Comparison of ENCODE assay signal across 29 cellular contexts in the genomic region with DNA sequence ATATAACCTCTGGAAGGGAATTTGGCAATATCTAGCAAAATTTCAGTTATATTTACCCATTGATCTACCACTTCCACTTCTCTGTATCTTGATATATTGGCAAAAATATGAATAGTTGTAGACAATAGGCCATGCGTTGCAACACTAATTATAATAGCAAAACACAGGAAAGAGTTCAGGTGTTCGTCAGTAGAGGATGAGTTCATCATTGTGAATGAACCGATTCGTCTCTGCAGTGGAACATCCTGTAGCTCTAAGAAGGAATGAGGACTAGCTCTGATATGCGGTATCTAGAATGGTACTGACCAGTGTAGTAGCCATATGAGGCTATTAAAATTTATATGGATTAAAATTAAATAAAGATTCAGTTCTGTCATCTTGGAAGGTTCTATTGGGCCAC.
"Had no signal": no experiment of that assay in that cellular context is flagged by ENCODE, and none has a peak within 500 bp of the region (broad histone marks: within the 10 kb centered on the region; RNA-seq: fewer than 3 reads in every experiment).

No MANE protein-coding gene starts in this region.

- H3K27me3 ChIP-seq: adrenal gland, ascending aorta, breast epithelium, cardiac muscle cell, colonic mucosa, dorsolateral prefrontal cortex, foreskin keratinocyte, gastrocnemius medialis, heart left ventricle had no signal

- DNase-seq: activated B cell treated with CpG ODN at 0.5 μM for 24 hours; activated CD4-positive, alpha-beta T cell treated with anti-CD3 and anti-CD28 coated beads for 48 hours; activated CD4-positive, alpha-beta T cell treated with anti-CD3 and anti-CD28 coated beads, Interleukin-2, amount 50 U/mL, for 1 hour; activated CD4-positive, alpha-beta T cell treated with anti-CD3 and anti-CD28 coated beads, Interleukin-2, amount 50 U/mL, for 48 hours; activated CD8-positive, alpha-beta memory T cell treated with anti-CD3 and anti-CD28 coated beads for 24 hours; activated CD8-positive, alpha-beta T cell treated with anti-CD3 and anti-CD28 coated beads for 36 hours; activated effector memory CD4-positive, alpha-beta T cell treated with anti-CD3 and anti-CD28 coated beads, Interleukin-2, amount 50 U/mL, for 16 hours; activated naive CD4-positive, alpha-beta T cell treated with anti-CD3 and anti-CD28 coated beads for 36 hours; activated naive CD8-positive, alpha-beta T cell treated with anti-CD3 and anti-CD28 coated beads for 36 hours; activated naive CD8-positive, alpha-beta T cell treated with anti-CD3 and anti-CD28 coated beads, Interleukin-2, amount 50 U/mL, for 24 hours; activated T-cell treated with anti-CD3 and anti-CD28 coated beads, Interleukin-2, amount 50 U/mL, for 4 hours; adrenal gland; central memory CD4-positive, alpha-beta T cell; cerebellar nuclear complex; colonic mucosa; dorsolateral prefrontal cortex; effector memory CD4-positive, alpha-beta T cell; endodermal cell; foreskin keratinocyte; gastrocnemius medialis; glutamatergic neuron; heart left ventricle; T-helper 1 cell; T-helper 17 cell; WERI-Rb-1 had no signal

- H3K4me3 ChIP-seq: adrenal gland, ascending aorta, breast epithelium, cardiac muscle cell, colonic mucosa, dorsolateral prefrontal cortex, gastrocnemius medialis, heart left ventricle had no signal

- H3K4me1 ChIP-seq: adrenal gland, ascending aorta, breast epithelium, colonic mucosa, gastrocnemius medialis had no signal

- H3K9me3 ChIP-seq: adrenal gland, ascending aorta, breast epithelium, colonic mucosa, gastrocnemius medialis, heart left ventricle had no signal

- H3K27ac ChIP-seq: adrenal gland, ascending aorta, breast epithelium, cardiac muscle cell, colonic mucosa, dorsolateral prefrontal cortex, foreskin keratinocyte, gastrocnemius medialis, WERI-Rb-1 had no signal

- H3K36me3 ChIP-seq: adrenal gland, ascending aorta, breast epithelium, cardiac muscle cell, colonic mucosa, gastrocnemius medialis, heart left ventricle had no signal

- ATAC-seq: activated CD4-positive, CD25-positive, alpha-beta regulatory T cell treated with anti-CD3 and anti-CD28 coated beads, Interleukin-2, amount 50 U/mL, for 24 hours; activated CD8-positive, alpha-beta T cell treated with anti-CD3 and anti-CD28 coated beads for 36 hours; activated naive CD8-positive, alpha-beta T cell treated with anti-CD3 and anti-CD28 coated beads, Interleukin-2, amount 50 U/mL, for 24 hours; activated T-cell treated with anti-CD3 and anti-CD28 coated beads, Interleukin-2, amount 50 U/mL, for 4 hours; gastrocnemius medialis; heart left ventricle; T-helper 17 cell had no signal
